ENCODE assay signal across 13 cellular contexts in genomic region chr5:35117960-35118359, GRCh38.
DNase-seq lines count a peak whose midpoint lies in the region; ATAC-seq and TF ChIP-seq lines count a peak whose summit lies in the region.
"Had no signal": no experiment of that assay in that cellular context is flagged by ENCODE, and none has a peak within 500 bp of the region (broad histone marks: within the 10 kb centered on the region; RNA-seq: fewer than 3 reads in every experiment).

No MANE protein-coding gene starts in this region.

- H3K27ac ChIP-seq in breast epithelium, result no peak overlapping the region
- H3K27ac ChIP-seq in brain microvascular endothelial cell, result peak overlapping the region; percentile 35
- H3K27ac ChIP-seq: thoracic aorta had no signal

- TF ChIP-seq CTCF in MCF 10A (IDR thresholded peaks at IDR 0.05; ENCODE audit: unreplicated experiment) (no peak), breast epithelium (IDR thresholded peaks at IDR 0.05) (no peak), brain microvascular endothelial cell (IDR thresholded peaks at IDR 0.05; ENCODE audit: low read depth, low read length, missing control alignments) (no peak), BE2C (IDR thresholded peaks at IDR 0.05; ENCODE audit: low read depth, low read length) (no peak)

- ATAC-seq in HG03520 (IDR thresholded peaks at IDR 0.05; ENCODE audit: unreplicated experiment), result peak; percentile 69
- no peak for ATAC-seq in naive thymus-derived CD8-positive, alpha-beta T cell

- no peaks in the 10 kb centered on the region for H3K27me3 Mint-ChIP-seq in MCF 10A (ENCODE audit: insufficient read depth, unreplicated experiment)
- peaks cover 4 to 44% (median 22%) of the 10 kb centered on the region in 5 donors for H3K27me3 Mint-ChIP-seq in naive thymus-derived CD8-positive, alpha-beta T cell

- BruUV-seq in MCF 10A (replicated peaks; lab: Mats Ljungman, UMichigan), result no TSS peak

- peaks cover 8% of the 10 kb centered on the region for H3K4me1 Mint-ChIP-seq in MCF 10A (ENCODE audit: insufficient read depth, unreplicated experiment)
- H3K4me1 Mint-ChIP-seq in naive thymus-derived CD8-positive, alpha-beta T cell, result no peaks in the 10 kb centered on the region
- H3K4me1 Mint-ChIP-seq: neural crest cell had no signal

- no peak overlapping the region for H3K27ac Mint-ChIP-seq in MCF 10A (ENCODE audit: low read depth, unreplicated experiment)
- H3K27ac Mint-ChIP-seq in naive thymus-derived CD8-positive, alpha-beta T cell, result no peak overlapping the region
- H3K27ac Mint-ChIP-seq: WTC11 had no signal

- no peak overlapping the region for H3K4me3 Mint-ChIP-seq in MCF 10A (ENCODE audit: unreplicated experiment)
- no peak overlapping the region for H3K4me3 Mint-ChIP-seq in naive thymus-derived CD8-positive, alpha-beta T cell
- H3K4me3 Mint-ChIP-seq: neural crest cell, WTC11 had no signal

- no peaks in the 10 kb centered on the region for H3K4me1 ChIP-seq in breast epithelium
- no peaks in the 10 kb centered on the region for H3K4me1 ChIP-seq in BE2C

- H3K36me3 ChIP-seq in breast epithelium (no peaks in the 10 kb centered on the region), brain microvascular endothelial cell (replicated peaks) (no peaks in the 10 kb centered on the region), BE2C (no peaks in the 10 kb centered on the region)
- H3K36me3 ChIP-seq: thoracic aorta had no signal

- peaks cover 4% of the 10 kb centered on the region for H3K36me3 Mint-ChIP-seq in MCF 10A (ENCODE audit: insufficient read depth, unreplicated experiment)
- no peaks in the 10 kb centered on the region for H3K36me3 Mint-ChIP-seq in naive thymus-derived CD8-positive, alpha-beta T cell
- H3K36me3 Mint-ChIP-seq: WTC11 had no signal

- CTCF ChIA-PET in MCF 10A (lab: Yijun Ruan, JAX), result interaction anchor here (0.6 to 1.1 kb wide), 3 partner anchors 9 to 590 kb away, joined by 3 to 5 read pairs (median 3); no protein-coding TSS in a partner anchor

- H3K9me3 Mint-ChIP-seq in MCF 10A (ENCODE audit: unreplicated experiment), result no peaks in the 10 kb centered on the region
- H3K9me3 Mint-ChIP-seq in naive thymus-derived CD8-positive, alpha-beta T cell, result peaks cover 0 to 2% (median 0%) of the 10 kb centered on the region in 9 donors
- H3K9me3 Mint-ChIP-seq: neural crest cell had no signal

- in situ Hi-C loops in brain microvascular endothelial cell (cut with HindIII; ENCODE audit: low pct_ligation_motif_present, low sequenced_read_pairs), result no loop called here

- H3K27me3 ChIP-seq in breast epithelium (no peaks in the 10 kb centered on the region), brain microvascular endothelial cell (replicated peaks) (no peaks in the 10 kb centered on the region), BE2C (no peaks in the 10 kb centered on the region)

- POLR2A ChIA-PET in MCF 10A (lab: Yijun Ruan, JAX), result no interaction called here
- POLR2A ChIA-PET in naive thymus-derived CD8-positive, alpha-beta T cell (lab: Charles Lee), result no interaction called here

- H3K4me3 ChIP-seq in breast epithelium, result no peak overlapping the region
- no peak overlapping the region for H3K4me3 ChIP-seq in brain microvascular endothelial cell (ENCODE audit: low read depth, low read length)
- H3K4me3 ChIP-seq in BE2C (ENCODE audit: low read depth, low read length), result no peak overlapping the region
- H3K4me3 ChIP-seq: thoracic aorta had no signal

- DNase-seq in MCF 10A (ENCODE audit: unreplicated experiment), result peak; percentile 43
- DNase-seq in breast epithelium (ENCODE audit: low spot score in 2 of 2), result no peak
- DNase-seq in brain microvascular endothelial cell, result peak; percentile 75
- no peak for DNase-seq in foreskin melanocyte
- DNase-seq in naive thymus-derived CD8-positive, alpha-beta T cell, result no peak
- no peak for DNase-seq in BE2C
- no peak for DNase-seq in activated T-cell treated with anti-CD3 and anti-CD28 coated beads, Interleukin-2, amount 50 U/mL, for 48 hours
- DNase-seq: activated naive CD4-positive, alpha-beta T cell; stimulated activated CD4-positive, alpha-beta T cell treated with anti-CD3 and anti-CD28 coated beads, Interleukin-2, amount 100 ng/mL, for 48 hours had no signal

- TF ChIP-seq POLR2A in breast epithelium (IDR thresholded peaks at IDR 0.05), result no peak

- no peaks in the 10 kb centered on the region for H3K9me3 ChIP-seq in breast epithelium
- H3K9me3 ChIP-seq in BE2C, result no peaks in the 10 kb centered on the region
- H3K9me3 ChIP-seq: thoracic aorta had no signal

- intact Hi-C loops in MCF 10A (cut with micrococcal nuclease), result no loop called here
- intact Hi-C loops in breast epithelium (cut with DNase I; ENCODE audit: low total_unique reads), result no loop called here

Comparison
In these comparisons a context has a peak if more than half of its experiments do, and no peak if none do; other contexts are left out.
1. DNase-seq: peak in MCF 10A (single experiment) and brain microvascular endothelial cell (single experiment); none in breast epithelium (0 of 2), foreskin melanocyte (single experiment), naive thymus-derived CD8-positive, alpha-beta T cell (0 of 10), BE2C (single experiment) and activated T-cell treated with anti-CD3 and anti-CD28 coated beads, Interleukin-2, amount 50 U/mL, for 48 hours (0 of 2).